26 cellular contexts compared by ENCODE assay signal in the genomic region with DNA sequence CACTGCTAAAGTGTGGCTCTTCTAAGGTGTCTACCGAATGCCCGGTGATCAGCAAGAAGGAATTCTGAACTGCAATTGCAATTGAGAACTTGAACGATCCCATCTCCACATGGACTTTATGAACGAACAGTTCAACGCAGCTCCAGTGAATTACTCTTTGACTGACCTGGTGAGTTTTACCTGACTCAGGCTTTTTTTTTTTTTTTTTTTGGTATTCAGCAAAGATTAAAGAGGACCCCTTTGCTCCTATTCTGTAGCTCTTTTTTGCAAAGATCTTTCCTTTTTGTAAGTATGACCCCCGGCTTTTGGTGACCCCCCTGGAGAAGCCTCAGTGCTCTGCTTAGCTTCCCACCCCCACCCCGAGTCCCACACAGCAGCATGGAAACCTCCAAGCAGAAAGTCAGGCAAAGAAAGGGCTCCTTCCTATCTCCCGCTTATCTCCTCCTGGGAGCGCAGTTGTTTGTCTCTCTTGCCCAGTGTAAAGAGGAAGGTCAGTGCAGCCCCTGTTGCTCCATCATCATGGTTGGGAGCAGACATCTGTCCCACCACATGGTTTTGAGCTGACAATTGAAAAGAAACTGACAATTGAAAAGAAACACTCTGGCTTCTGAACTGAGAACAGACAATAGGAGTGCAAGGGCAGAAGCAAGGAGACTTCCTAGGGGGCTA.
"Had no signal": no experiment of that assay in that cellular context is flagged by ENCODE, and none has a peak within 500 bp of the region (broad histone marks: within the 10 kb centered on the region; RNA-seq: fewer than 3 reads in every experiment).

No MANE protein-coding gene starts in this region.

- H3K27me3 ChIP-seq: gastrocnemius medialis, hepatocyte, neural progenitor cell, thyroid gland had no signal

- H3K27ac Mint-ChIP-seq: mesothelial cell of epicardium; naive B cell; nephron; neural progenitor cell; progenitor cell of endocrine pancreas; stimulated activated effector memory CD8-positive, alpha-beta T cell treated with anti-CD3 and anti-CD28 coated beads, Interleukin-12 subunit alpha, Interleukin-12 subunit beta, amount 100 ng/mL, for 72 hours had no signal

- DNase-seq: cortex of kidney; effector CD4-positive, alpha-beta T cell; foreskin fibroblast; gastrocnemius medialis; heart left ventricle; left cardiac atrium; left lung; mesenchymal stem cell; mucosa of descending colon; naive B cell; sigmoid colon; stimulated activated CD4-positive, alpha-beta T cell treated with anti-CD3 and anti-CD28 coated beads, Interleukin-2, amount 100 ng/mL, for 24 hours; stimulated activated CD4-positive, alpha-beta T cell treated with anti-CD3 and anti-CD28 coated beads, Interleukin-4, amount 100 ng/mL, for 24 hours; stimulated activated naive CD4-positive, alpha-beta T cell treated with Interleukin-2 at 50 U/mL for 16 hours; stomach; thyroid gland; trophoblast cell had no signal

- H3K4me1 ChIP-seq: gastrocnemius medialis, heart left ventricle, left lung, neural progenitor cell, parathyroid adenoma, sigmoid colon, stomach, thyroid gland had no signal

- H3K36me3 ChIP-seq: gastrocnemius medialis, heart left ventricle, left lung, neural progenitor cell, sigmoid colon, stomach, thyroid gland had no signal

- H3K27ac ChIP-seq: epithelial cell of prostate, gastrocnemius medialis, heart left ventricle, hepatocyte, left lung, neural progenitor cell, parathyroid adenoma, sigmoid colon, stomach, thyroid gland had no signal

- H3K36me3 Mint-ChIP-seq: stimulated activated effector memory CD8-positive, alpha-beta T cell treated with anti-CD3 and anti-CD28 coated beads, Interleukin-12 subunit alpha, Interleukin-12 subunit beta, amount 100 ng/mL, for 72 hours had no signal

- H3K9me3 ChIP-seq: thyroid gland had no signal

- H3K9ac ChIP-seq: neural progenitor cell, parathyroid adenoma had no signal

- H3K4me1 Mint-ChIP-seq: mesothelial cell of epicardium; naive B cell; nephron; stimulated activated effector memory CD8-positive, alpha-beta T cell treated with anti-CD3 and anti-CD28 coated beads, Interleukin-12 subunit alpha, Interleukin-12 subunit beta, amount 100 ng/mL, for 72 hours had no signal

- H3K79me2 ChIP-seq: hepatocyte, parathyroid adenoma had no signal

- ATAC-seq: esophagus mucosa; gastrocnemius medialis; heart left ventricle; left cardiac atrium; left lung; mucosa of descending colon; stimulated activated effector memory CD8-positive, alpha-beta T cell treated with anti-CD3 and anti-CD28 coated beads, Interleukin-12 subunit alpha, Interleukin-12 subunit beta, amount 100 ng/mL, for 72 hours had no signal

- H2AFZ ChIP-seq: hepatocyte, neural progenitor cell, parathyroid adenoma had no signal

- H3K4me3 ChIP-seq: gastrocnemius medialis, heart left ventricle, hepatocyte, left lung, mucosa of descending colon, neural progenitor cell, sigmoid colon, stomach, thyroid gland had no signal

- H3K4me3 Mint-ChIP-seq: mesothelial cell of epicardium; naive B cell; nephron; neural progenitor cell; stimulated activated effector memory CD8-positive, alpha-beta T cell treated with anti-CD3 and anti-CD28 coated beads, Interleukin-12 subunit alpha, Interleukin-12 subunit beta, amount 100 ng/mL, for 72 hours had no signal

- H3K4me2 ChIP-seq: hepatocyte, neural progenitor cell had no signal
